ENCODE assay signal across 10 cellular contexts in the genomic region with DNA sequence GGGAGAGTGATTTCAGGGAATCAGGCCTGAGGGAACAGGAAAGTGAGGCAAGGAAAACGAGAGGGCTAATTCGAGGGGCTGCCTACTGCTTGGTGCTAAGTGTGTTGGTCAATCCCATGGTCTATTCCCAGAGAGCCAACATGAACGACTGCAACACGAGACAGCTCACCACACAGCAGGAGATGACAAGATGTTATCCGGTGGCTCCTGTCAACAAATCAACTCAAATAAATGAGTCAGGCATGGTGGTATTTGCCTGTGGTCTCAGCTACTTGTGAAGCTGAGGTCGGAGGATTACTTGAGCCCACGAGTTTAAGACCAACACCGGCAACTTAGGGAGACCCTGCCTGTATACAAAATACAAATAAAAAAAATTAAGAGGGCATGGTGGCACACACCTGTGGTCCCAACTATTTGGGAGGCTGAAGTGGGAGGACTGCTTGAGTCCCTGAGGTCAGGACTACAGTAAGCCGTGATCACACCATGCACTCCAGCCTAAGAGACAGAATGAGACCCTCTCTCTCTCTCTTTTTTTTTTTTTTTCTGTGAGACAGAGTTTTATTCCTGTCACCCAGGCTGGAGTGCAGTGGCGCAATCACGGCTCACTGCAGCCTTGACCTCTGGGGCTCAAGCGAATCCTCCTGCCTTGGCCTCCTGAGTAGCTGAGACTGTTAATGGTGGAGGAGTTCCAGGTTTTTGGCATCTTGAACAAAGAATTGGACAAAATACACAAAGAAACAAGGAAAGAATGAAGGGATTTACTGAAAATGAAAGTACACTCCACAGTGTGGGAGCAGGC. TPM values are rescaled to one million over a fixed set of nuclear protein-coding genes. Genes with fewer than 3 reads are reported as not detected.
DNase-seq lines count a peak whose midpoint lies in the region; ATAC-seq and TF ChIP-seq lines count a peak whose summit lies in the region.
"Had no signal": no experiment of that assay in that cellular context is flagged by ENCODE, and none has a peak within 500 bp of the region (broad histone marks: within the 10 kb centered on the region; RNA-seq: fewer than 3 reads in every experiment).

No MANE protein-coding gene starts in this region.

- H2BK12ac ChIP-seq in neuronal stem cell (ENCODE audit: low read length) = no peak overlapping the region

- H3K4me1 ChIP-seq in PC-3 (ENCODE audit: insufficient read depth, low read length) (peaks cover 32% of the 10 kb centered on the region), mammary epithelial cell (ENCODE audit: insufficient read depth, low read length) (peaks cover 10% of the 10 kb centered on the region), neuronal stem cell (ENCODE audit: control insufficient read depth in 2 of 2, insufficient read depth in 1 of 2, low read depth in 1 of 2, low read length in 2 of 2) (peaks cover 2 to 3% of the 10 kb centered on the region in 2 donors)

- 74% methylated on average over 12 of the region's 12 CpGs for WGBS in mammary epithelial cell (ENCODE audit: low coverage, missing lambda C conversion rate)
- WGBS in neuronal stem cell (ENCODE audit: extremely low coverage in 2 of 2, insufficient read length in 2 of 2, insufficient replicate concordance in 1 of 2), 2 donors = no CpG with 5 or more reads among the region's 12 CpGs

- BruUV-seq in PC-3 (replicated peaks; lab: Mats Ljungman, UMichigan) (no TSS peak), mammary epithelial cell (replicated peaks; lab: Mats Ljungman, UMichigan) (no TSS peak)

- H3K27me3 ChIP-seq in PC-3 (ENCODE audit: low read length) (no peaks in the 10 kb centered on the region), mammary epithelial cell (ENCODE audit: insufficient read depth, low read length) (no peaks in the 10 kb centered on the region), neuronal stem cell (ENCODE audit: control insufficient read depth in 3 of 3, insufficient read depth in 3 of 3, low read depth in 1 of 3, low read length in 3 of 3) (peaks cover 0 to 15% (median 0%) of the 10 kb centered on the region in 3 experiments)

- no peak overlapping the region for H3K23ac ChIP-seq in neuronal stem cell (ENCODE audit: low read depth, low read length, poor library complexity)

- H3K27ac ChIP-seq in PC-3 (ENCODE audit: low read length) (peak overlapping the region; percentile 59), mammary epithelial cell (ENCODE audit: insufficient read depth, low read depth, low read length) (no peak overlapping the region), neuronal stem cell (replicated peaks; ENCODE audit: low read length) (no peak overlapping the region)

- no peaks in the 10 kb centered on the region for H3K36me3 Mint-ChIP-seq in activated T-helper 2 cell treated with anti-CD3 and anti-CD28 coated beads, Interferon-gamma antibody, Interleukin-2, Interleukin-4, amounts not matched to agents 10 μg/mL and 5 μg/mL and 100 μg/mL, durations not matched to agents 14 hours and 24 hours and 36 hours (ENCODE audit: low read depth)
- H3K36me3 Mint-ChIP-seq: naive thymus-derived CD8-positive, alpha-beta T cell had no signal

- no peak overlapping the region for H3K18ac ChIP-seq in neuronal stem cell (ENCODE audit: low read length)

- H2AK5ac ChIP-seq in neuronal stem cell (ENCODE audit: low read depth, low read length) = no peak overlapping the region

- no peaks in the 10 kb centered on the region for H3K79me1 ChIP-seq in neuronal stem cell (ENCODE audit: low read depth, low read length)

- POLR2A ChIA-PET in PC-3 (lab: Charles Lee; ENCODE audit: unreplicated experiment) = interaction anchor here (0.6 to 1.0 kb wide), 2 partner anchors 8 to 10 kb away, joined by 3 to 9 read pairs; no protein-coding TSS in a partner anchor

- no peak overlapping the region for H3K27ac Mint-ChIP-seq in activated T-helper 2 cell treated with anti-CD3 and anti-CD28 coated beads, Interferon-gamma antibody, Interleukin-2, Interleukin-4, amounts not matched to agents 10 μg/mL and 5 μg/mL and 100 μg/mL, durations not matched to agents 14 hours and 24 hours and 36 hours
- H3K27ac Mint-ChIP-seq: naive thymus-derived CD8-positive, alpha-beta T cell; T-helper 17 cell had no signal

- TF ChIP-seq CTCF in PC-3 (conservative IDR thresholded peaks at IDR 0.05; ENCODE audit: low read depth, low read length) (no peak), mammary epithelial cell (conservative IDR thresholded peaks at IDR 0.05 in 1 of 2, IDR thresholded peaks at IDR 0.05 in 1 of 2; ENCODE audit: extremely low read depth in 1 of 2, insufficient read depth in 1 of 2, low read depth in 1 of 2, low read length in 2 of 2) (no peak)

- H4K8ac ChIP-seq in neuronal stem cell (ENCODE audit: low read depth, low read length) = no peak overlapping the region

- DNase-seq in H4 (ENCODE audit: low spot score) (peak; percentile 82), PC-3 (peak; percentile 95), mammary epithelial cell (peak; percentile 70), neuronal stem cell (ENCODE audit: low spot score) (no peak), Ammon's horn (ENCODE audit: low spot score) (no peak), T1000 (lab: John Stamatoyannopoulos, UW) (no peak)
- DNase-seq in stimulated activated CD8-positive, alpha-beta memory T cell treated with anti-CD3 and anti-CD28 coated beads, Interleukin-4, amount 100 ng/mL, for 48 hours = no peak
- no peak for DNase-seq in activated T-helper 2 cell treated with anti-CD3 and anti-CD28 coated beads, Interferon-gamma antibody, Interleukin-2, Interleukin-4, amounts not matched to agents 10 μg/mL and 5 μg/mL and 100 μg/mL, durations not matched to agents 14 hours and 24 hours and 36 hours (ENCODE audit: low spot score)
- DNase-seq: naive thymus-derived CD8-positive, alpha-beta T cell; T-helper 17 cell had no signal

- no peak overlapping the region for H2BK120ac ChIP-seq in neuronal stem cell (ENCODE audit: low read depth, low read length)

- no peak overlapping the region for H2BK15ac ChIP-seq in neuronal stem cell (ENCODE audit: low read length)

- no peak overlapping the region for H3K4ac ChIP-seq in neuronal stem cell (ENCODE audit: low read length)

- no peak overlapping the region for H3K4me3 Mint-ChIP-seq in activated T-helper 2 cell treated with anti-CD3 and anti-CD28 coated beads, Interferon-gamma antibody, Interleukin-2, Interleukin-4, amounts not matched to agents 10 μg/mL and 5 μg/mL and 100 μg/mL, durations not matched to agents 14 hours and 24 hours and 36 hours (ENCODE audit: low read depth)
- H3K4me3 Mint-ChIP-seq: T-helper 17 cell had no signal

- no peaks in the 10 kb centered on the region for H3K9me3 Mint-ChIP-seq in activated T-helper 2 cell treated with anti-CD3 and anti-CD28 coated beads, Interferon-gamma antibody, Interleukin-2, Interleukin-4, amounts not matched to agents 10 μg/mL and 5 μg/mL and 100 μg/mL, durations not matched to agents 14 hours and 24 hours and 36 hours
- H3K9me3 Mint-ChIP-seq: naive thymus-derived CD8-positive, alpha-beta T cell had no signal

- ATAC-seq in PC-3 = peak; percentile 86
- ATAC-seq: naive thymus-derived CD8-positive, alpha-beta T cell; T-helper 17 cell had no signal

- H2AFZ ChIP-seq in PC-3 (ENCODE audit: low read length) = 0 out of 2 replicates have a peak overlapping the region, but pooled peaks have one; percentile 8
- no peak overlapping the region for H2AFZ ChIP-seq in mammary epithelial cell (ENCODE audit: low read depth, low read length)
- H2AFZ ChIP-seq in neuronal stem cell (ENCODE audit: low read length) = peak overlapping the region; percentile 22

- H3K27me3 Mint-ChIP-seq in activated T-helper 2 cell treated with anti-CD3 and anti-CD28 coated beads, Interferon-gamma antibody, Interleukin-2, Interleukin-4, amounts not matched to agents 10 μg/mL and 5 μg/mL and 100 μg/mL, durations not matched to agents 14 hours and 24 hours and 36 hours (ENCODE audit: low read depth) = peaks cover 2% of the 10 kb centered on the region

- H3K9ac ChIP-seq in PC-3 (ENCODE audit: low read length) (no peak overlapping the region), mammary epithelial cell (ENCODE audit: insufficient read depth, low read length) (no peak overlapping the region), neuronal stem cell (ENCODE audit: low read depth, low read length, poor library complexity) (no peak overlapping the region)

- H3K36me3 ChIP-seq in PC-3 (ENCODE audit: low read depth, low read length) = no peaks in the 10 kb centered on the region
- no peaks in the 10 kb centered on the region for H3K36me3 ChIP-seq in mammary epithelial cell (ENCODE audit: insufficient read depth, low read length)
- H3K36me3 ChIP-seq in neuronal stem cell (replicated peaks in 1 of 2; ENCODE audit: control insufficient read depth in 2 of 2, insufficient read depth in 2 of 2, low read length in 2 of 2) = no peaks in the 10 kb centered on the region

- in situ Hi-C loops in mammary epithelial cell (cut with MboI; ENCODE audit: low sequenced_read_pairs in 2 of 2) = no loop called here

- peaks cover 26% of the 10 kb centered on the region for H3K4me1 Mint-ChIP-seq in activated T-helper 2 cell treated with anti-CD3 and anti-CD28 coated beads, Interferon-gamma antibody, Interleukin-2, Interleukin-4, amounts not matched to agents 10 μg/mL and 5 μg/mL and 100 μg/mL, durations not matched to agents 14 hours and 24 hours and 36 hours (ENCODE audit: low read depth)

- no peaks in the 10 kb centered on the region for H3K9me2 ChIP-seq in PC-3 (replicated peaks; ENCODE audit: low read length)

- H3K4me3 ChIP-seq in PC-3 (ENCODE audit: low read length) (no peak overlapping the region), mammary epithelial cell (replicated peaks in 1 of 3; ENCODE audit: insufficient read depth in 1 of 3, low read depth in 2 of 3, low read length in 3 of 3) (no peak overlapping the region), neuronal stem cell (ENCODE audit: low read length in 2 of 2) (no peak overlapping the region)

- H4K91ac ChIP-seq in neuronal stem cell (ENCODE audit: low read depth, low read length, poor library complexity) = no peak overlapping the region

- H3K9me3 ChIP-seq in PC-3 (ENCODE audit: low read length) (no peaks in the 10 kb centered on the region), mammary epithelial cell (replicated peaks; ENCODE audit: insufficient read depth, low read length) (no peaks in the 10 kb centered on the region), neuronal stem cell (replicated peaks in 1 of 2; ENCODE audit: control insufficient read depth in 2 of 2, insufficient read depth in 1 of 2, low read depth in 1 of 2, low read length in 2 of 2) (no peaks in the 10 kb centered on the region)

- peak overlapping the region; percentile 51 for H3K4me2 ChIP-seq in PC-3 (ENCODE audit: low read length)
- no peak overlapping the region for H3K4me2 ChIP-seq in mammary epithelial cell (ENCODE audit: insufficient read depth, low read depth, low read length)
- no peak overlapping the region for H3K4me2 ChIP-seq in neuronal stem cell (ENCODE audit: insufficient read depth, low read length, poor library complexity, severe bottlenecking)

- no peaks in the 10 kb centered on the region for H3F3A ChIP-seq in PC-3 (ENCODE audit: low read length, unreplicated experiment)

- H4K20me1 ChIP-seq in PC-3 (ENCODE audit: low read length) (no peaks in the 10 kb centered on the region), mammary epithelial cell (ENCODE audit: insufficient read depth, low read length) (no peaks in the 10 kb centered on the region)

- H3K14ac ChIP-seq in neuronal stem cell (ENCODE audit: low read length) = no peak overlapping the region

- dilution Hi-C loops in mammary epithelial cell (cut with HindIII; ENCODE audit: low sequenced_read_pairs) = loop anchor here (5.0 kb wide), 1 partner anchor 58 kb away; no protein-coding TSS in a partner anchor

- intact Hi-C loops in PC-3 (cut with micrococcal nuclease) = loop anchor here (1.0 kb wide), 1 partner anchor 8 kb away; no protein-coding TSS in a partner anchor
- intact Hi-C loops in mammary epithelial cell (cut with micrococcal nuclease) = no loop called here
- intact Hi-C loops in activated T-helper 2 cell treated with anti-CD3 and anti-CD28 coated beads, Interferon-gamma antibody, Interleukin-2, Interleukin-4, amounts not matched to agents 10 μg/mL and 5 μg/mL and 100 μg/mL, durations not matched to agents 14 hours and 24 hours and 36 hours (cut with micrococcal nuclease) = no loop called here

- CTCF ChIA-PET in PC-3 (lab: Charles Lee) (interaction anchor here (0.6 to 0.7 kb wide), 2 partner anchors 21 to 22 kb away, joined by 3 to 5 read pairs; no protein-coding TSS in a partner anchor), mammary epithelial cell (lab: Charles Lee; ENCODE audit: low non-redundant PET) (no interaction called here)

- H3K79me2 ChIP-seq in PC-3 (ENCODE audit: low read length) (no peaks in the 10 kb centered on the region), mammary epithelial cell (ENCODE audit: insufficient read depth, low read length) (no peaks in the 10 kb centered on the region)

- no peak overlapping the region for H2BK5ac ChIP-seq in neuronal stem cell (ENCODE audit: low read length)

RNA-seq across cellular contexts. Expression of a gene that starts 9.0 kb away (rescaled TPM):
- 59.3 and 64.6 TPM in 2 replicates for total RNA-seq in H4 (2014; rRNA removed; shearing (Covaris generic))
- 51.4 TPM in 2 replicates for total RNA-seq in PC-3 (2014; rRNA removed)
- 10 to 100 TPM; 48.5 to 58.8 TPM for total RNA-seq in mammary epithelial cell
- 34.9 TPM for polyA plus RNA-seq in mammary epithelial cell
- 51.6 TPM for polyA minus RNA-seq in mammary epithelial cell
- 23.5 TPM for polyA plus RNA-seq in neuronal stem cell (2013, experiment 1 of 2)
- 24.7 TPM for polyA plus RNA-seq in neuronal stem cell (2013, experiment 2 of 2)
- total RNA-seq in activated T-helper 2 cell treated with anti-CD3 and anti-CD28 coated beads, Interferon-gamma antibody, Interleukin-2, Interleukin-4, amounts not matched to agents 10 μg/mL and 5 μg/mL and 100 μg/mL, durations not matched to agents 14 hours and 24 hours and 36 hours = 39.4 and 44.1 TPM in 2 replicates

RNA-seq across cellular contexts. Expression of a gene that starts 22.8 kb away (rescaled TPM):
- total RNA-seq in H4 (2014; rRNA removed; shearing (Covaris generic)) = 80.4 and 81.9 TPM in 2 replicates
- total RNA-seq in PC-3 (2014; rRNA removed) (354 and 460 TPM in 2 replicates), mammary epithelial cell (100 to 1,000 TPM; 166 to 323 TPM)
- polyA plus RNA-seq in mammary epithelial cell = 332 TPM
- 114 TPM for polyA minus RNA-seq in mammary epithelial cell
- 21.0 TPM for polyA plus RNA-seq in neuronal stem cell (2013, experiment 1 of 2)
- polyA plus RNA-seq in neuronal stem cell (2013, experiment 2 of 2) = 20.3 TPM
- 47.9 and 57.9 TPM in 2 replicates for total RNA-seq in activated T-helper 2 cell treated with anti-CD3 and anti-CD28 coated beads, Interferon-gamma antibody, Interleukin-2, Interleukin-4, amounts not matched to agents 10 μg/mL and 5 μg/mL and 100 μg/mL, durations not matched to agents 14 hours and 24 hours and 36 hours

RNA-seq across cellular contexts. Expression of a gene that starts 50.6 kb away (rescaled TPM):
- 182 and 212 TPM in 2 replicates for total RNA-seq in H4 (2014; rRNA removed; shearing (Covaris generic))
- total RNA-seq in PC-3 (2014; rRNA removed) (164 and 174 TPM in 2 replicates), mammary epithelial cell (10 to 100 TPM; 30.3 to 93.0 TPM)
- polyA plus RNA-seq in mammary epithelial cell = 141 TPM
- polyA minus RNA-seq in mammary epithelial cell = 111 TPM
- polyA plus RNA-seq in neuronal stem cell (2013, experiment 1 of 2) = 247 TPM
- 237 TPM for polyA plus RNA-seq in neuronal stem cell (2013, experiment 2 of 2)
- total RNA-seq in activated T-helper 2 cell treated with anti-CD3 and anti-CD28 coated beads, Interferon-gamma antibody, Interleukin-2, Interleukin-4, amounts not matched to agents 10 μg/mL and 5 μg/mL and 100 μg/mL, durations not matched to agents 14 hours and 24 hours and 36 hours = 102 and 105 TPM in 2 replicates

RNA-seq across cellular contexts. Expression of a gene that starts 50.8 kb away (rescaled TPM):
- total RNA-seq in H4 (2014; rRNA removed; shearing (Covaris generic)) = 30.9 and 47.2 TPM in 2 replicates
- total RNA-seq in PC-3 (2014; rRNA removed) (92.6 and 103 TPM in 2 replicates), mammary epithelial cell (10 to 100 TPM in 1 of 2 donors, 1 to 10 TPM in 1; 8.7 to 61.4 TPM)
- polyA plus RNA-seq in mammary epithelial cell = 103 TPM
- polyA minus RNA-seq in mammary epithelial cell = 22.5 TPM
- polyA plus RNA-seq in neuronal stem cell (2013, experiment 1 of 2) = 11.9 TPM
- polyA plus RNA-seq in neuronal stem cell (2013, experiment 2 of 2) = 11.7 TPM
- 79.6 and 84.0 TPM in 2 replicates for total RNA-seq in activated T-helper 2 cell treated with anti-CD3 and anti-CD28 coated beads, Interferon-gamma antibody, Interleukin-2, Interleukin-4, amounts not matched to agents 10 μg/mL and 5 μg/mL and 100 μg/mL, durations not matched to agents 14 hours and 24 hours and 36 hours

Comparison
In these comparisons a context has a peak if more than half of its experiments do, and no peak if none do; other contexts are left out.
1. DNase-seq: peak in H4 (single experiment), PC-3 (single experiment) and mammary epithelial cell (single experiment); none in neuronal stem cell (single experiment), Ammon's horn (single experiment), stimulated activated CD8-positive, alpha-beta memory T cell treated with anti-CD3 and anti-CD28 coated beads, Interleukin-4, amount 100 ng/mL, for 48 hours (single experiment), T1000 (single experiment) and activated T-helper 2 cell treated with anti-CD3 and anti-CD28 coated beads, Interferon-gamma antibody, Interleukin-2, Interleukin-4, amounts not matched to agents 10 μg/mL and 5 μg/mL and 100 μg/mL, durations not matched to agents 14 hours and 24 hours and 36 hours (single experiment).